In the genomic region with DNA sequence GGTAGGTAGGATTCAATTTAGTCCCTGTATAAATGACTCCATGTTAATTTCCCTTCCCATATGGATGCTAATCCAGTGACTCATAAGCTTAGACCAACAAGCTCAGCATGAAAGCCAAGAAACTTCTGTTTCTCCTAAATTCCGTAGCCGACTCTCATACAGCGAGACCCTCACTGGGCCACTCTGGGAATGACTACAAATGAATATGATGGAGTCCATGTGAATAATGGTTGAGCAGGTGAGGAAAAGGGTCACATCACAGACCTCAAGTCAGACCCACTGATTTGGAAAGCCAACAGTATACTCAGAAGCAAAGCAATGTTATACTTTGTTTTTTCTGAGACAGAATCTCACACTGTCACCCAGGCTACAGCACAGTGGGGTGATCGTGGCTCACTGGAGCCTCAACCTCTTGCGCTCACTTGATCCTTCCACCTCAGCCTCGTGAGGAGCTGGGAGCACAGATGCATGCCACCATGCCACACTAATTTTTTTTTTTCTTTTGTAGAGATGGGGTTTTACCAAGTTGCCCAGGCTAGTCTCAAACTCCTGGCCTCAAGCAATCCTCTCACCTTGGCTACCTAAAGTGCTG, we compare ENCODE assay signal across 1 cellular context.
TF ChIP-seq lines count a peak whose summit lies in the region.

No MANE protein-coding gene starts in this region.

TF ChIP-seq in HCT116, 20 proteins besides CTCF, POLR2A, EP300 and RAD21 (continued from another document):
- TF ChIP-seq MAX (IDR thresholded peaks at IDR 0.05) = no peak
- TF ChIP-seq, protein P1, sequence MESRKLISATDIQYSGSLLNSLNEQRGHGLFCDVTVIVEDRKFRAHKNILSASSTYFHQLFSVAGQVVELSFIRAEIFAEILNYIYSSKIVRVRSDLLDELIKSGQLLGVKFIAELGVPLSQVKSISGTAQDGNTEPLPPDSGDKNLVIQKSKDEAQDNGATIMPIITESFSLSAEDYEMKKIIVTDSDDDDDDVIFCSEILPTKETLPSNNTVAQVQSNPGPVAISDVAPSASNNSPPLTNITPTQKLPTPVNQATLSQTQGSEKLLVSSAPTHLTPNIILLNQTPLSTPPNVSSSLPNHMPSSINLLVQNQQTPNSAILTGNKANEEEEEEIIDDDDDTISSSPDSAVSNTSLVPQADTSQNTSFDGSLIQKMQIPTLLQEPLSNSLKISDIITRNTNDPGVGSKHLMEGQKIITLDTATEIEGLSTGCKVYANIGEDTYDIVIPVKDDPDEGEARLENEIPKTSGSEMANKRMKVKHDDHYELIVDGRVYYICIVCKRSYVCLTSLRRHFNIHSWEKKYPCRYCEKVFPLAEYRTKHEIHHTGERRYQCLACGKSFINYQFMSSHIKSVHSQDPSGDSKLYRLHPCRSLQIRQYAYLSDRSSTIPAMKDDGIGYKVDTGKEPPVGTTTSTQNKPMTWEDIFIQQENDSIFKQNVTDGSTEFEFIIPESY (IDR thresholded peaks at IDR 0.05; ENCODE audit: extremely low read depth, insufficient replicate concordance, low read length) = no peak
- TF ChIP-seq ZNF274 (IDR thresholded peaks at IDR 0.05; ENCODE audit: low read depth, low read length) = no peak
- no peak for TF ChIP-seq SIN3A (IDR thresholded peaks at IDR 0.05; ENCODE audit: low read depth)
- TF ChIP-seq YY1 (IDR thresholded peaks at IDR 0.05; ENCODE audit: extremely low read depth, insufficient replicate concordance, low read depth, low read length) = no peak
- no peak for TF ChIP-seq REST (IDR thresholded peaks at IDR 0.05; ENCODE audit: low read depth)
